ENCODE assay signal across 6 cellular contexts in the genomic region with DNA sequence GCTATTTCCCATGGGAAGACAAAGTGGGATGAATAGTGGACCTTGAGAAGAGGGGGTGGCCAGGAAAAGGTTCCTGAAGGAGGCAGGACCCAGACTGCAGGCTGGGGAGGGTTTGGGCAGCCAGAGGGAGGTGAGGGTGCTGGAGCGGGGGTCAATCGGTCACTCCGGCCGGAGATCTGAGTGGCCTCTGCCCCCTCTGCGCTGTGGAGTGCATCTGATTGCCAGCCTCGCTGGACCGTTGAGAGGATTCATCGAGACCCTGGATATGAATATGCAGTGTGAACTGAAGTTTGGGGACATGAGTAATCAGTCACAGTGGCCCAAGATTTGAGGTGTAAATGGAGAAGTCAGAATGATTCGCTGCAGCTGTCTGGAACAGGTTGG.
DNase-seq lines count a peak whose midpoint lies in the region; ATAC-seq and TF ChIP-seq lines count a peak whose summit lies in the region.

No MANE protein-coding gene starts in this region.

- DNase-seq in SK-N-MC (ENCODE audit: low read depth, low spot score), result no peak
- DNase-seq in germinal center (ENCODE audit: low spot score), result no peak
- DNase-seq in stimulated activated CD4-positive, alpha-beta T cell treated with anti-CD3 and anti-CD28 coated beads, Interleukin-4, amount 100 ng/mL, for 24 hours, result no peak

- ATAC-seq in HG03354 (IDR thresholded peaks at IDR 0.05; ENCODE audit: poor library complexity, severe bottlenecking, unreplicated experiment), result no peak

- H3K4me3 ChIP-seq in SK-N-MC (peak overlapping the region; percentile 94), iPS-18c (ENCODE audit: insufficient read depth, low read depth, low read length) (peak overlapping the region; percentile 95)

- no peak for TF ChIP-seq CTCF in 22Rv1 (IDR thresholded peaks at IDR 0.05)

- H3K36me3 ChIP-seq in SK-N-MC (ENCODE audit: insufficient read depth, low read length), result no peaks in the 10 kb centered on the region

- H3K9ac ChIP-seq in SK-N-MC (ENCODE audit: insufficient read length), result peak overlapping the region; percentile 98

- H3K9me3 ChIP-seq in SK-N-MC (ENCODE audit: low read depth, low read length), result no peaks in the 10 kb centered on the region
- peaks cover 5% of the 10 kb centered on the region for H3K9me3 ChIP-seq in iPS-18c (ENCODE audit: control insufficient read depth, insufficient read depth, low read length)

- H3K27ac ChIP-seq in 22Rv1 (peak overlapping the region; percentile 69), SK-N-MC (peak overlapping the region; percentile 70; the same call in 1 of the 2 replicates)
